14 cellular contexts compared by ENCODE assay signal in the genomic region with DNA sequence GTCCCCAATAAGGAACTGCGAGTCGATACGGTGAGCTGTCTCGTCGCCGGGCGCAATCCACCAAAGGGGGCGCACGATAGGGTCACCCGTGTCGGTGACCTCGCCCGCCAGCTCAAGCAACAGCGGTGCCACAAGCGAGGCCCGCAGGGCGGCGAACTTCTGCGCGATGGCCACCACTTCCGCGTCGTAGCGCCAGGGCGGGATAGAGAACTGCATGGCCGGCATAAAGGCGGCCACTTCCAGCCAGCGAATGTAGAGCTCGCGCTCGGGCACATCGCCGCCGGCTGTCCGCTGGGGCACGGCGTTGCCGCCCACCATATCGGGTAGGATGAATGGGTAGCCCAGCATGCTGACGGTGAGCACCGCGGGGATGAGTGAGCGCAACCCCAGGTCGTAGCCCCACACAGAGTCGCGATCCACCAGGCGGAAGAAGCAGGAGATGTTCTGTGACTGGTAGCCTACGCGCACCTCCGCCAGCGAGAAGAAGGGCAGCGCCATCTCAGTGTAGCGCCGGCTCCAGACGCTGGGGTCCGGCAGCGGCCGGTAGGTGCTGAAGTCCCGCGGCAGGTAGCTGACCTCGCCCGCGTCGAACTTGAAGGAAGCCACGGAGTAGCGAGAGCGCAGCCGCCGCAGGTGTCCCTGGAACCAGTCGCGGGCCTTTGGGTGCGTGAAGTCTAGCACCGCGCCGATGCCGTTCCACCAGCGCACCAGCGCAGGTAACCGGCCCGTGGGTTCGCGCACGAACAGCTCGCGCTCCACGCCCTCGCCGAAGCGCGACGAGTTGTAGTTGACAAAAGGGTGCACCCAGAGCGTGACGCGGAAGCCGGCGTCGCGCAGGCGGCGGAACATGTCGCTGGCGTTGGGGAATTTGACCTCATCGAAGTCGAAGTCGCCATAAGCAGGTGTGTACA. TPM values are rescaled to one million over a fixed set of nuclear protein-coding genes. Genes with fewer than 3 reads are reported as not detected.
DNase-seq lines count a peak whose midpoint lies in the region; ATAC-seq and TF ChIP-seq lines count a peak whose summit lies in the region.
"Had no signal": no experiment of that assay in that cellular context is flagged by ENCODE, and none has a peak within 500 bp of the region (broad histone marks: within the 10 kb centered on the region; RNA-seq: fewer than 3 reads in every experiment).

No MANE protein-coding gene starts in this region.

- peaks cover 16% of the 10 kb centered on the region for H3K27me3 ChIP-seq in left ventricle myocardium inferior (ENCODE audit: low read depth)
- H3K27me3 ChIP-seq in lower lobe of right lung (ENCODE audit: low read depth): no peaks in the 10 kb centered on the region
- peaks cover 4% of the 10 kb centered on the region for H3K27me3 ChIP-seq in suprapubic skin
- H3K27me3 ChIP-seq: BLaER1 treated with 17β-estradiol and CSF1 and Interleukin-3, amounts not matched to agents 10 nM and 100 nM; dorsolateral prefrontal cortex had no signal

- H3K9me3 ChIP-seq in left ventricle myocardium inferior (replicated peaks) (no peaks in the 10 kb centered on the region), lower lobe of right lung (no peaks in the 10 kb centered on the region), suprapubic skin (no peaks in the 10 kb centered on the region)
- H3K9me3 ChIP-seq: SK-N-SH had no signal

- intact Hi-C loops in left ventricle myocardium inferior (cut with micrococcal nuclease): no loop called here
- intact Hi-C loops in Right ventricle myocardium superior (cut with DNase I): loop anchor here (10.0 kb wide), 1 partner anchor 246 kb away; the partner anchor contains the start of gene DCAF12
- intact Hi-C loops in lower lobe of right lung (cut with DNase I): no loop called here

- H3K27ac ChIP-seq in left ventricle myocardium inferior (replicated peaks): no peak overlapping the region
- no peak overlapping the region for H3K27ac ChIP-seq in lower lobe of right lung
- H3K27ac ChIP-seq in suprapubic skin: no peak overlapping the region
- H3K27ac ChIP-seq: BLaER1 treated with 17β-estradiol and CSF1 and Interleukin-3, amounts not matched to agents 10 nM and 100 nM; dorsolateral prefrontal cortex had no signal

- TF ChIP-seq EP300 in suprapubic skin (IDR thresholded peaks at IDR 0.05): no peak

- TF ChIP-seq CTCF in left ventricle myocardium inferior (IDR thresholded peaks at IDR 0.05; ENCODE audit: borderline replicate concordance) (no peak), lower lobe of right lung (IDR thresholded peaks at IDR 0.05) (no peak), suprapubic skin (IDR thresholded peaks at IDR 0.05) (peak in 1 of 2 donors; percentile 7)

- no peaks in the 10 kb centered on the region for H3K36me3 Mint-ChIP-seq in activated T-helper 17 cell treated with anti-CD3 and anti-CD28 coated beads, Interleukin-2, amount 50 U/mL, for 72 hours (ENCODE audit: low read depth)

- ATAC-seq in Right ventricle myocardium superior (ENCODE audit: poor library complexity): no peak
- peak; percentile 9 for ATAC-seq in activated T-helper 17 cell treated with anti-CD3 and anti-CD28 coated beads, Interleukin-2, amount 50 U/mL, for 72 hours (replicated peaks)
- no peak for ATAC-seq in lower lobe of right lung
- ATAC-seq: left cardiac atrium; stimulated activated naive B cell treated with anti-CD40 and anti-IgM and Interleukin-4, amounts not matched to agents 10 μg/mL and 1 μg/mL and 100 μg/mL, for 72 hours had no signal

- H3K4me3 ChIP-seq in left ventricle myocardium inferior: peak overlapping the region; percentile 49
- peak overlapping the region; percentile 23 for H3K4me3 ChIP-seq in lower lobe of right lung
- peak overlapping the region; percentile 43 for H3K4me3 ChIP-seq in suprapubic skin

- peaks cover 3% of the 10 kb centered on the region for H3K9me3 Mint-ChIP-seq in activated T-helper 17 cell treated with anti-CD3 and anti-CD28 coated beads, Interleukin-2, amount 50 U/mL, for 72 hours

- no peaks in the 10 kb centered on the region for H3K4me1 Mint-ChIP-seq in activated T-helper 17 cell treated with anti-CD3 and anti-CD28 coated beads, Interleukin-2, amount 50 U/mL, for 72 hours

- DNase-seq in left ventricle myocardium inferior (no peak), Right ventricle myocardium superior (no peak), lower lobe of right lung (no peak), suprapubic skin (ENCODE audit: low spot score in 2 of 2) (no peak), glomerular visceral epithelial cell (ENCODE audit: extremely low spot score) (no peak), NCI-H774 (lab: John Stamatoyannopoulos, UW) (no peak)
- no peak for DNase-seq in stimulated activated CD4-positive, alpha-beta T cell treated with anti-CD3 and anti-CD28 coated beads, Interleukin-2, amount 100 ng/mL, for 48 hours
- DNase-seq: dorsolateral prefrontal cortex; left cardiac atrium; SK-N-SH; stimulated activated CD4-positive, alpha-beta T cell treated with anti-CD3 and anti-CD28 coated beads, Interleukin-1b, Interleukin-23, amount 100 ng/mL, for 48 hours; stimulated activated naive B cell treated with anti-CD40 and anti-IgM and Interleukin-4, amounts not matched to agents 10 μg/mL and 1 μg/mL and 100 μg/mL, for 72 hours had no signal

- no peaks in the 10 kb centered on the region for H3K27me3 Mint-ChIP-seq in activated T-helper 17 cell treated with anti-CD3 and anti-CD28 coated beads, Interleukin-2, amount 50 U/mL, for 72 hours
- H3K27me3 Mint-ChIP-seq: stimulated activated naive B cell treated with anti-CD40 and anti-IgM and Interleukin-4, amounts not matched to agents 10 μg/mL and 1 μg/mL and 100 μg/mL, for 72 hours had no signal

- peaks cover 27% of the 10 kb centered on the region for H3K36me3 ChIP-seq in left ventricle myocardium inferior
- H3K36me3 ChIP-seq in lower lobe of right lung: peaks cover 6% of the 10 kb centered on the region
- no peaks in the 10 kb centered on the region for H3K36me3 ChIP-seq in suprapubic skin

- H3K4me3 Mint-ChIP-seq in activated T-helper 17 cell treated with anti-CD3 and anti-CD28 coated beads, Interleukin-2, amount 50 U/mL, for 72 hours: no peak overlapping the region

- H3K4me1 ChIP-seq in left ventricle myocardium inferior: peaks cover 20% of the 10 kb centered on the region
- H3K4me1 ChIP-seq in lower lobe of right lung: peaks cover 15% of the 10 kb centered on the region
- H3K4me1 ChIP-seq in suprapubic skin: peaks cover 32% of the 10 kb centered on the region

- TF ChIP-seq POLR2A in suprapubic skin (IDR thresholded peaks at IDR 0.05): no peak

- WGBS in suprapubic skin: 63% methylated on average over 29 of the region's 105 CpGs

- H3K27ac Mint-ChIP-seq in activated T-helper 17 cell treated with anti-CD3 and anti-CD28 coated beads, Interleukin-2, amount 50 U/mL, for 72 hours: no peak overlapping the region
- H3K27ac Mint-ChIP-seq: stimulated activated naive B cell treated with anti-CD40 and anti-IgM and Interleukin-4, amounts not matched to agents 10 μg/mL and 1 μg/mL and 100 μg/mL, for 72 hours had no signal

RNA-seq across cellular contexts. Expression of gene MYORG, which starts 5.5 kb away (rescaled TPM):
- total RNA-seq in left ventricle myocardium inferior (6.3 TPM), Right ventricle myocardium superior (8.1 TPM), lower lobe of right lung (4.8 TPM), suprapubic skin (1 to 10 TPM; 5.7 to 8.8 (median 7.3) TPM)
- 1 to 10 TPM; 1.6 to 3.5 TPM for total RNA-seq in activated T-helper 17 cell treated with anti-CD3 and anti-CD28 coated beads, Interleukin-2, amount 50 U/mL, for 72 hours

RNA-seq across cellular contexts. Expression of gene NUDT2, which starts 41.9 kb away (rescaled TPM):
- 22.2 TPM for total RNA-seq in left ventricle myocardium inferior
- 17.7 TPM for total RNA-seq in Right ventricle myocardium superior
- total RNA-seq in activated T-helper 17 cell treated with anti-CD3 and anti-CD28 coated beads, Interleukin-2, amount 50 U/mL, for 72 hours: 10 to 100 TPM; 31.2 to 34.9 TPM
- 13.5 TPM for total RNA-seq in lower lobe of right lung
- total RNA-seq in suprapubic skin: 10 to 100 TPM; 13.2 to 19.7 (median 17.0) TPM

RNA-seq across cellular contexts. Expression of gene KIF24, which starts 42.2 kb away (rescaled TPM):
- total RNA-seq in left ventricle myocardium inferior (0.63 TPM), Right ventricle myocardium superior (0.56 TPM), lower lobe of right lung (1.4 TPM), suprapubic skin (1 to 10 TPM in 2 of 4 donors, under 1 TPM in 2; 0.68 to 1.4 (median 1.0) TPM)
- total RNA-seq in activated T-helper 17 cell treated with anti-CD3 and anti-CD28 coated beads, Interleukin-2, amount 50 U/mL, for 72 hours: 1 to 10 TPM; 4.9 to 7.1 TPM
